ENCODE assay signal across 8 cellular contexts in the genomic region with DNA sequence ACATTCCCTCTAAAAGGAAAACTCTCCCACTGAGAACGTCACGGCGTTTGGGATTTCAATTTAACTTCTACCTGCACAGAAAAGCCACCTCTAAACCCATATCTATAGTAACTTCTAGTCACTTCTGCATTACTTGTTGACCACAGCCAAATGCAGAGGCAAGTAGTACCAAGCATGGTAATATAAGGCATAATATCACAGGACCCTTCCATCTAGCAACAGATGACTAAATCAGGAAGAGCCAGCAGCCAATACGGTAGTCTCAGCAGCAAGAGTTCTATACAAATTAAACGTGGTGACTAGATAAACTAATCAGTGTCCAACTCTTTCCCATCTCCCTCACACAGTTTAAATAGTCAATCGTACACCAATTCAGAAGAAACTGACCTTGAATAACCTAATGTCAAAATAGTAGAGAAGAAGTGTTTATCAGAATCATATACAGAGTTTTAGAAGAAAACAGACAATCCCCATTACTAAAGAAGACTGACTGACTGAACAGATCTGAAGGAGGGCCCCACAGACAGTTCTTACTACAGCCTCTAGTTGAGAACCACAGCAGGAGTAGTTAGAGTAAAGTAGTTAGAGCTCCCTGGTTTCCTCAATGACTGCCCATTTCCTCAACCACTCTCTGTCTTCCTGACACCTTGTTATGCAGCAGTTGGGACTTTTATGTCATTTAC. TPM values are rescaled to one million over a fixed set of nuclear protein-coding genes. Genes with fewer than 3 reads are reported as not detected.
DNase-seq lines count a peak whose midpoint lies in the region; ATAC-seq and TF ChIP-seq lines count a peak whose summit lies in the region.

No MANE protein-coding gene starts in this region.

- H3K4me3 ChIP-seq in iPS DF 6.9 (ENCODE audit: low read length): no peak overlapping the region
- H3K4me3 ChIP-seq in adrenal gland: no peak overlapping the region

- peaks cover 3% of the 10 kb centered on the region for H3K9me3 Mint-ChIP-seq in T-helper 2 cell treated with Interferon-gamma antibody and Interleukin-4, amounts not matched to agents 5 μg/mL and 100 μg/mL, for 36 hours

- peaks cover 12% of the 10 kb centered on the region for H3K36me3 Mint-ChIP-seq in T-helper 2 cell treated with Interferon-gamma antibody and Interleukin-4, amounts not matched to agents 5 μg/mL and 100 μg/mL, for 36 hours (ENCODE audit: low read depth)

- H3K36me3 ChIP-seq in iPS DF 6.9 (ENCODE audit: control insufficient read depth, insufficient read depth, low read length) (no peaks in the 10 kb centered on the region), adrenal gland (replicated peaks in 1 of 2) (no peaks in the 10 kb centered on the region)

- H3K9me3 ChIP-seq in iPS DF 6.9 (ENCODE audit: control insufficient read depth, insufficient read depth, low read length): no peaks in the 10 kb centered on the region
- no peaks in the 10 kb centered on the region for H3K9me3 ChIP-seq in adrenal gland (replicated peaks in 1 of 3)

- intact Hi-C loops in adrenal gland (cut with DNase I): no loop called here

- H3K27me3 Mint-ChIP-seq in T-helper 2 cell treated with Interferon-gamma antibody and Interleukin-4, amounts not matched to agents 5 μg/mL and 100 μg/mL, for 36 hours (ENCODE audit: low read depth): no peaks in the 10 kb centered on the region

- TF ChIP-seq CTCF in adrenal gland (IDR thresholded peaks at IDR 0.05): no peak

- peak; percentile 15 for DNase-seq in GM03348 (ENCODE audit: low spot score)
- no peak for DNase-seq in T-helper 2 cell treated with Interferon-gamma antibody and Interleukin-4, amounts not matched to agents 5 μg/mL and 100 μg/mL, for 36 hours (ENCODE audit: low spot score)
- peak; percentile 16 for DNase-seq in iPS DF 6.9 (ENCODE audit: low read depth, low spot score)
- DNase-seq in NCI-H82 treated with DMSO at 0.1 percent for 48 hours (lab: John Stamatoyannopoulos, UW; ENCODE audit: unreplicated experiment): no peak
- DNase-seq in stimulated activated CD4-positive, alpha-beta T cell treated with anti-CD3 and anti-CD28 coated beads, Interleukin-15, amount 100 ng/mL, for 24 hours: no peak
- DNase-seq in adrenal gland: no peak

- H3K27ac ChIP-seq in iPS DF 6.9 (ENCODE audit: low read length) (no peak overlapping the region), adrenal gland (peak overlapping the region in 1 of 5 donors; percentile 23)

- H3K4me3 Mint-ChIP-seq in T-helper 2 cell treated with Interferon-gamma antibody and Interleukin-4, amounts not matched to agents 5 μg/mL and 100 μg/mL, for 36 hours: no peak overlapping the region

- H3K27ac Mint-ChIP-seq in T-helper 2 cell treated with Interferon-gamma antibody and Interleukin-4, amounts not matched to agents 5 μg/mL and 100 μg/mL, for 36 hours: peak overlapping the region; percentile 72

- no peaks in the 10 kb centered on the region for H3K4me1 ChIP-seq in iPS DF 6.9 (ENCODE audit: control insufficient read depth, insufficient read depth, low read length)
- H3K4me1 ChIP-seq in adrenal gland (replicated peaks in 1 of 2): peaks cover 0 to 15% of the 10 kb centered on the region in 2 donors

- peaks cover 19% of the 10 kb centered on the region for H3K4me1 Mint-ChIP-seq in T-helper 2 cell treated with Interferon-gamma antibody and Interleukin-4, amounts not matched to agents 5 μg/mL and 100 μg/mL, for 36 hours (ENCODE audit: low read depth)

- no CpG with 5 or more reads among the region's 6 CpGs for WGBS in iPS DF 6.9 (ENCODE audit: insufficient coverage, insufficient read length)
- 57 to 63% (median 60%) methylated on average over 6 of the region's 6 CpGs for WGBS in adrenal gland, 4 donors

- ATAC-seq in GM19455 (IDR thresholded peaks at IDR 0.05; ENCODE audit: unreplicated experiment) (peak; percentile 100), HG03354 (IDR thresholded peaks at IDR 0.05; ENCODE audit: poor library complexity, severe bottlenecking, unreplicated experiment) (peak; percentile 99)

- TF ChIP-seq POLR2A in adrenal gland (IDR thresholded peaks at IDR 0.05): no peak

- H3K27me3 ChIP-seq in iPS DF 6.9 (ENCODE audit: control insufficient read depth, insufficient read depth, low read length): no peaks in the 10 kb centered on the region
- no peaks in the 10 kb centered on the region for H3K27me3 ChIP-seq in adrenal gland

RNA-seq across cellular contexts. Expression of gene MEMO1, which starts 30.0 kb away (rescaled TPM):
- total RNA-seq in adrenal gland: 10 to 100 TPM; 22.7 to 64.3 (median 41.2) TPM
- 10 to 100 TPM; 43.2 to 51.9 (median 43.3) TPM for polyA plus RNA-seq in adrenal gland

RNA-seq across cellular contexts. Expression of gene DPY30, which starts 58.8 kb away (rescaled TPM):
- 100 to 1,000 TPM in 1 of 8 donors, 10 to 100 TPM in 7; 69.5 to 123 (median 89.4) TPM for total RNA-seq in adrenal gland
- 100 to 1,000 TPM in 2 of 3 donors, 10 to 100 TPM in 1; 84.5 to 177 (median 149) TPM for polyA plus RNA-seq in adrenal gland

Comparison
In these comparisons a context has a peak if more than half of its experiments do, and no peak if none do; other contexts are left out.
1. DNase-seq: peak in GM03348 (single experiment) and iPS DF 6.9 (single experiment); none in T-helper 2 cell treated with Interferon-gamma antibody and Interleukin-4, amounts not matched to agents 5 μg/mL and 100 μg/mL, for 36 hours (single experiment), NCI-H82 treated with DMSO at 0.1 percent for 48 hours (single experiment), stimulated activated CD4-positive, alpha-beta T cell treated with anti-CD3 and anti-CD28 coated beads, Interleukin-15, amount 100 ng/mL, for 24 hours (single experiment) and adrenal gland (0 of 7).